1 cellular context compared by ENCODE assay signal in genomic region chr19:5403968-5404640, GRCh38.
TF ChIP-seq lines count a peak whose summit lies in the region.

No MANE protein-coding gene starts in this region.

TF ChIP-seq in HepG2, 621 proteins besides CTCF, POLR2A, EP300 and RAD21 (continued from another document and continues in another):
- TF ChIP-seq, protein P1, sequence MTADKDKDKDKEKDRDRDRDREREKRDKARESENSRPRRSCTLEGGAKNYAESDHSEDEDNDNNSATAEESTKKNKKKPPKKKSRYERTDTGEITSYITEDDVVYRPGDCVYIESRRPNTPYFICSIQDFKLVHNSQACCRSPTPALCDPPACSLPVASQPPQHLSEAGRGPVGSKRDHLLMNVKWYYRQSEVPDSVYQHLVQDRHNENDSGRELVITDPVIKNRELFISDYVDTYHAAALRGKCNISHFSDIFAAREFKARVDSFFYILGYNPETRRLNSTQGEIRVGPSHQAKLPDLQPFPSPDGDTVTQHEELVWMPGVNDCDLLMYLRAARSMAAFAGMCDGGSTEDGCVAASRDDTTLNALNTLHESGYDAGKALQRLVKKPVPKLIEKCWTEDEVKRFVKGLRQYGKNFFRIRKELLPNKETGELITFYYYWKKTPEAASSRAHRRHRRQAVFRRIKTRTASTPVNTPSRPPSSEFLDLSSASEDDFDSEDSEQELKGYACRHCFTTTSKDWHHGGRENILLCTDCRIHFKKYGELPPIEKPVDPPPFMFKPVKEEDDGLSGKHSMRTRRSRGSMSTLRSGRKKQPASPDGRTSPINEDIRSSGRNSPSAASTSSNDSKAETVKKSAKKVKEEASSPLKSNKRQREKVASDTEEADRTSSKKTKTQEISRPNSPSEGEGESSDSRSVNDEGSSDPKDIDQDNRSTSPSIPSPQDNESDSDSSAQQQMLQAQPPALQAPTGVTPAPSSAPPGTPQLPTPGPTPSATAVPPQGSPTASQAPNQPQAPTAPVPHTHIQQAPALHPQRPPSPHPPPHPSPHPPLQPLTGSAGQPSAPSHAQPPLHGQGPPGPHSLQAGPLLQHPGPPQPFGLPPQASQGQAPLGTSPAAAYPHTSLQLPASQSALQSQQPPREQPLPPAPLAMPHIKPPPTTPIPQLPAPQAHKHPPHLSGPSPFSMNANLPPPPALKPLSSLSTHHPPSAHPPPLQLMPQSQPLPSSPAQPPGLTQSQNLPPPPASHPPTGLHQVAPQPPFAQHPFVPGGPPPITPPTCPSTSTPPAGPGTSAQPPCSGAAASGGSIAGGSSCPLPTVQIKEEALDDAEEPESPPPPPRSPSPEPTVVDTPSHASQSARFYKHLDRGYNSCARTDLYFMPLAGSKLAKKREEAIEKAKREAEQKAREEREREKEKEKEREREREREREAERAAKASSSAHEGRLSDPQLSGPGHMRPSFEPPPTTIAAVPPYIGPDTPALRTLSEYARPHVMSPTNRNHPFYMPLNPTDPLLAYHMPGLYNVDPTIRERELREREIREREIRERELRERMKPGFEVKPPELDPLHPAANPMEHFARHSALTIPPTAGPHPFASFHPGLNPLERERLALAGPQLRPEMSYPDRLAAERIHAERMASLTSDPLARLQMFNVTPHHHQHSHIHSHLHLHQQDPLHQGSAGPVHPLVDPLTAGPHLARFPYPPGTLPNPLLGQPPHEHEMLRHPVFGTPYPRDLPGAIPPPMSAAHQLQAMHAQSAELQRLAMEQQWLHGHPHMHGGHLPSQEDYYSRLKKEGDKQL (CRISPR knock-in tag; IDR thresholded peaks at IDR 0.05; ENCODE audit: low read depth), result no peak
- TF ChIP-seq, protein P2, sequence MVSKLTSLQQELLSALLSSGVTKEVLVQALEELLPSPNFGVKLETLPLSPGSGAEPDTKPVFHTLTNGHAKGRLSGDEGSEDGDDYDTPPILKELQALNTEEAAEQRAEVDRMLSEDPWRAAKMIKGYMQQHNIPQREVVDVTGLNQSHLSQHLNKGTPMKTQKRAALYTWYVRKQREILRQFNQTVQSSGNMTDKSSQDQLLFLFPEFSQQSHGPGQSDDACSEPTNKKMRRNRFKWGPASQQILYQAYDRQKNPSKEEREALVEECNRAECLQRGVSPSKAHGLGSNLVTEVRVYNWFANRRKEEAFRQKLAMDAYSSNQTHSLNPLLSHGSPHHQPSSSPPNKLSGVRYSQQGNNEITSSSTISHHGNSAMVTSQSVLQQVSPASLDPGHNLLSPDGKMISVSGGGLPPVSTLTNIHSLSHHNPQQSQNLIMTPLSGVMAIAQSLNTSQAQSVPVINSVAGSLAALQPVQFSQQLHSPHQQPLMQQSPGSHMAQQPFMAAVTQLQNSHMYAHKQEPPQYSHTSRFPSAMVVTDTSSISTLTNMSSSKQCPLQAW (CRISPR knock-in tag; IDR thresholded peaks at IDR 0.05), result no peak
- TF ChIP-seq MBD4 (IDR thresholded peaks at IDR 0.05; ENCODE audit: borderline replicate concordance, low read length), result no peak
- TF ChIP-seq RARA (CRISPR knock-in tag; IDR thresholded peaks at IDR 0.05), result peak; percentile 75
- TF ChIP-seq, protein P3, sequence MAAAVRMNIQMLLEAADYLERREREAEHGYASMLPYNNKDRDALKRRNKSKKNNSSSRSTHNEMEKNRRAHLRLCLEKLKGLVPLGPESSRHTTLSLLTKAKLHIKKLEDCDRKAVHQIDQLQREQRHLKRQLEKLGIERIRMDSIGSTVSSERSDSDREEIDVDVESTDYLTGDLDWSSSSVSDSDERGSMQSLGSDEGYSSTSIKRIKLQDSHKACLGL (CRISPR knock-in tag; IDR thresholded peaks at IDR 0.05), result peak; percentile 68; the same call in 1 of the 2 replicates
- no peak for TF ChIP-seq ZFP36 (IDR thresholded peaks at IDR 0.05; ENCODE audit: borderline replicate concordance, low read depth, low read length, partially characterized antibody)
- TF ChIP-seq JUNB (CRISPR knock-in tag; IDR thresholded peaks at IDR 0.05; ENCODE audit: borderline replicate concordance), result peak; percentile 10; the same call in 1 of the 2 replicates
- TF ChIP-seq ZFP1 (CRISPR knock-in tag; IDR thresholded peaks at IDR 0.05), result no peak
- TF ChIP-seq ZNF556 (CRISPR knock-in tag; IDR thresholded peaks at IDR 0.05; ENCODE audit: borderline replicate concordance), result no peak
- no peak for TF ChIP-seq RFX1 (IDR thresholded peaks at IDR 0.05)
- peak; percentile 88; the same call in 1 of the 2 replicates for TF ChIP-seq ZNF12 (CRISPR knock-in tag; IDR thresholded peaks at IDR 0.05)
- no peak for TF ChIP-seq HIVEP1 (CRISPR knock-in tag; IDR thresholded peaks at IDR 0.05)
- 0 out of 2 replicates have a peak, but pooled peaks have one; percentile 65 for TF ChIP-seq ZNF296 (CRISPR knock-in tag; conservative IDR thresholded peaks at IDR 0.05)
- peak; percentile 98 for TF ChIP-seq ZNF557 (CRISPR knock-in tag; IDR thresholded peaks at IDR 0.05)
- TF ChIP-seq CEBPZ (IDR thresholded peaks at IDR 0.05; ENCODE audit: low read length), result no peak
- no peak for TF ChIP-seq JUND (CRISPR knock-in tag; IDR thresholded peaks at IDR 0.05)
- TF ChIP-seq FOXM1 (CRISPR knock-in tag; IDR thresholded peaks at IDR 0.05), result no peak; the same call in 1 of the 2 replicates
- no peak for TF ChIP-seq CAMTA2 (CRISPR knock-in tag; IDR thresholded peaks at IDR 0.05; ENCODE audit: borderline replicate concordance)
- TF ChIP-seq ZNF772 (CRISPR knock-in tag; IDR thresholded peaks at IDR 0.05), result no peak; the same call in 1 of the 2 replicates
- TF ChIP-seq HNF4G (IDR thresholded peaks at IDR 0.05; ENCODE audit: borderline replicate concordance, low read depth, low read length), result no peak
- no peak for TF ChIP-seq HNF4G (CRISPR knock-in tag; IDR thresholded peaks at IDR 0.05; ENCODE audit: borderline replicate concordance, low read depth)
- TF ChIP-seq CBFB (CRISPR knock-in tag; IDR thresholded peaks at IDR 0.05), result no peak
- no peak; the same call in 1 of the 2 replicates for TF ChIP-seq TBX2 (CRISPR knock-in tag; IDR thresholded peaks at IDR 0.05; ENCODE audit: borderline replicate concordance)
- TF ChIP-seq U2AF1 (optimal IDR thresholded peaks at IDR 0.05; ENCODE audit: low read depth, low read length), result no peak
- 0 out of 2 replicates have a peak, but pooled peaks have one; percentile 64 for TF ChIP-seq SNAPC2 (CRISPR knock-in tag; IDR thresholded peaks at IDR 0.05)
- TF ChIP-seq ZBTB7A (CRISPR knock-in tag; IDR thresholded peaks at IDR 0.05), result no peak
- TF ChIP-seq, protein P4, sequence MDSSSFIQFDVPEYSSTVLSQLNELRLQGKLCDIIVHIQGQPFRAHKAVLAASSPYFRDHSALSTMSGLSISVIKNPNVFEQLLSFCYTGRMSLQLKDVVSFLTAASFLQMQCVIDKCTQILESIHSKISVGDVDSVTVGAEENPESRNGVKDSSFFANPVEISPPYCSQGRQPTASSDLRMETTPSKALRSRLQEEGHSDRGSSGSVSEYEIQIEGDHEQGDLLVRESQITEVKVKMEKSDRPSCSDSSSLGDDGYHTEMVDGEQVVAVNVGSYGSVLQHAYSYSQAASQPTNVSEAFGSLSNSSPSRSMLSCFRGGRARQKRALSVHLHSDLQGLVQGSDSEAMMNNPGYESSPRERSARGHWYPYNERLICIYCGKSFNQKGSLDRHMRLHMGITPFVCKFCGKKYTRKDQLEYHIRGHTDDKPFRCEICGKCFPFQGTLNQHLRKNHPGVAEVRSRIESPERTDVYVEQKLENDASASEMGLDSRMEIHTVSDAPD (CRISPR knock-in tag; IDR thresholded peaks at IDR 0.05), result no peak
- TF ChIP-seq CC2D1A (CRISPR knock-in tag; IDR thresholded peaks at IDR 0.05), result no peak
- peak; percentile 96 for TF ChIP-seq ERF (CRISPR knock-in tag; IDR thresholded peaks at IDR 0.05)
- no peak for TF ChIP-seq HNF4A (CRISPR knock-in tag; IDR thresholded peaks at IDR 0.05)
- no peak for TF ChIP-seq ZBTB7B (CRISPR knock-in tag; IDR thresholded peaks at IDR 0.05)
- TF ChIP-seq REL (CRISPR knock-in tag; conservative IDR thresholded peaks at IDR 0.05), result peak; percentile 78; the same call in 1 of the 2 replicates
- peak; percentile 55; the same call in 1 of the 2 replicates for TF ChIP-seq MEF2D (CRISPR knock-in tag; IDR thresholded peaks at IDR 0.05)
- TF ChIP-seq, protein P5, sequence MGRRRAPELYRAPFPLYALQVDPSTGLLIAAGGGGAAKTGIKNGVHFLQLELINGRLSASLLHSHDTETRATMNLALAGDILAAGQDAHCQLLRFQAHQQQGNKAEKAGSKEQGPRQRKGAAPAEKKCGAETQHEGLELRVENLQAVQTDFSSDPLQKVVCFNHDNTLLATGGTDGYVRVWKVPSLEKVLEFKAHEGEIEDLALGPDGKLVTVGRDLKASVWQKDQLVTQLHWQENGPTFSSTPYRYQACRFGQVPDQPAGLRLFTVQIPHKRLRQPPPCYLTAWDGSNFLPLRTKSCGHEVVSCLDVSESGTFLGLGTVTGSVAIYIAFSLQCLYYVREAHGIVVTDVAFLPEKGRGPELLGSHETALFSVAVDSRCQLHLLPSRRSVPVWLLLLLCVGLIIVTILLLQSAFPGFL (CRISPR knock-in tag; IDR thresholded peaks at IDR 0.05), result no peak
- TF ChIP-seq, protein P6, sequence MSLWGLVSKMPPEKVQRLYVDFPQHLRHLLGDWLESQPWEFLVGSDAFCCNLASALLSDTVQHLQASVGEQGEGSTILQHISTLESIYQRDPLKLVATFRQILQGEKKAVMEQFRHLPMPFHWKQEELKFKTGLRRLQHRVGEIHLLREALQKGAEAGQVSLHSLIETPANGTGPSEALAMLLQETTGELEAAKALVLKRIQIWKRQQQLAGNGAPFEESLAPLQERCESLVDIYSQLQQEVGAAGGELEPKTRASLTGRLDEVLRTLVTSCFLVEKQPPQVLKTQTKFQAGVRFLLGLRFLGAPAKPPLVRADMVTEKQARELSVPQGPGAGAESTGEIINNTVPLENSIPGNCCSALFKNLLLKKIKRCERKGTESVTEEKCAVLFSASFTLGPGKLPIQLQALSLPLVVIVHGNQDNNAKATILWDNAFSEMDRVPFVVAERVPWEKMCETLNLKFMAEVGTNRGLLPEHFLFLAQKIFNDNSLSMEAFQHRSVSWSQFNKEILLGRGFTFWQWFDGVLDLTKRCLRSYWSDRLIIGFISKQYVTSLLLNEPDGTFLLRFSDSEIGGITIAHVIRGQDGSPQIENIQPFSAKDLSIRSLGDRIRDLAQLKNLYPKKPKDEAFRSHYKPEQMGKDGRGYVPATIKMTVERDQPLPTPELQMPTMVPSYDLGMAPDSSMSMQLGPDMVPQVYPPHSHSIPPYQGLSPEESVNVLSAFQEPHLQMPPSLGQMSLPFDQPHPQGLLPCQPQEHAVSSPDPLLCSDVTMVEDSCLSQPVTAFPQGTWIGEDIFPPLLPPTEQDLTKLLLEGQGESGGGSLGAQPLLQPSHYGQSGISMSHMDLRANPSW (CRISPR knock-in tag; IDR thresholded peaks at IDR 0.05; ENCODE audit: borderline replicate concordance), result no peak
- no peak for TF ChIP-seq GMEB2 (CRISPR knock-in tag; IDR thresholded peaks at IDR 0.05; ENCODE audit: low read depth)
- no peak for TF ChIP-seq ELF1 (CRISPR knock-in tag; IDR thresholded peaks at IDR 0.05)
- no peak for TF ChIP-seq NCOR1 (IDR thresholded peaks at IDR 0.05; ENCODE audit: borderline replicate concordance, low read length)
- no peak for TF ChIP-seq NRL (CRISPR knock-in tag; IDR thresholded peaks at IDR 0.05; ENCODE audit: borderline replicate concordance)
- TF ChIP-seq, protein P7, sequence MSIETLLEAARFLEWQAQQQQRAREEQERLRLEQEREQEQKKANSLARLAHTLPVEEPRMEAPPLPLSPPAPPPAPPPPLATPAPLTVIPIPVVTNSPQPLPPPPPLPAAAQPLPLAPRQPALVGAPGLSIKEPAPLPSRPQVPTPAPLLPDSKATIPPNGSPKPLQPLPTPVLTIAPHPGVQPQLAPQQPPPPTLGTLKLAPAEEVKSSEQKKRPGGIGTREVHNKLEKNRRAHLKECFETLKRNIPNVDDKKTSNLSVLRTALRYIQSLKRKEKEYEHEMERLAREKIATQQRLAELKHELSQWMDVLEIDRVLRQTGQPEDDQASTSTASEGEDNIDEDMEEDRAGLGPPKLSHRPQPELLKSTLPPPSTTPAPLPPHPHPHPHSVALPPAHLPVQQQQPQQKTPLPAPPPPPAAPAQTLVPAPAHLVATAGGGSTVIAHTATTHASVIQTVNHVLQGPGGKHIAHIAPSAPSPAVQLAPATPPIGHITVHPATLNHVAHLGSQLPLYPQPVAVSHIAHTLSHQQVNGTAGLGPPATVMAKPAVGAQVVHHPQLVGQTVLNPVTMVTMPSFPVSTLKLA (IDR thresholded peaks at IDR 0.05), result no peak
- no peak for TF ChIP-seq CBX1 (IDR thresholded peaks at IDR 0.05; ENCODE audit: low read depth)
- TF ChIP-seq ZNF7 (CRISPR knock-in tag; IDR thresholded peaks at IDR 0.05), result peak; percentile 57; the same call in 1 of the 2 replicates
